In the genomic region with DNA sequence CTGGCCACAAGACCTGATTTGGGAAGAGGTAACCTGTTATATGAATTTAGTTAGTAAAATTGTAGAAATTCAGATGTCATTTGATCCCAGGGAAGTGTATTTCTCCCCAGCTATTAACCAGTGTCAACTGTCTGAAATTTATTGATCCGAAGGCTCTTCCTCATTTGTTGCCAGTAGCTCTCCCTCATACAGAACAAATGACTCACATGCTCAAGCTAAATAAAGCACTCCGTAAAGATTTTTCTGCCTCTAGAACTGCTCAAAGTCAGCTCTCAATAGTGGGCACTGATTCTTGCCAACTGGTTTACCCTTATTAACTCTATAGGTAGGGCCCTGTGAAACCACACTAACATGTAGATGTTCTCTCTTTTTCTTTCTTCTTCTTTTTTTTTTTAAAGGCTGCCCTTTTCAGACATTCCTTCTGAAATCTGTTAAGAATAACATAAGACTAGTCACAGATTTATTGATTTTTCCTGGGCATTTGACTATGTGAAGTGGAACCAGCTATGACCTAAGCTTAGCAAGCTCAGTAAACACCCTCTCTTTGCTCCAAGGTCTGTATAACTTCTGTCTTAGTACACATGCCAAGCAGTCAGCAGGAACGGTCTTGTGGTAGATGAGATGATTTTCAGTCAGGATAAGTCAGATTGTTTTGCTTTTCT, we compare ENCODE assay signal across 10 cellular contexts. TPM values are rescaled to one million over a fixed set of nuclear protein-coding genes. Genes with fewer than 3 reads are reported as not detected.
DNase-seq lines count a peak whose midpoint lies in the region; ATAC-seq and TF ChIP-seq lines count a peak whose summit lies in the region.
"Had no signal": no experiment of that assay in that cellular context is flagged by ENCODE, and none has a peak within 500 bp of the region (broad histone marks: within the 10 kb centered on the region; RNA-seq: fewer than 3 reads in every experiment).

No MANE protein-coding gene starts in this region.

- peak overlapping the region; percentile 48 for H2AFZ ChIP-seq in smooth muscle cell (ENCODE audit: low read depth)

- H3K4me1 ChIP-seq in RWPE2 (ENCODE audit: insufficient read depth, poor library complexity, severe bottlenecking) (peaks cover 26% of the 10 kb centered on the region), heart left ventricle (peaks cover 0 to 68% (median 48%) of the 10 kb centered on the region in 12 donors), smooth muscle cell (ENCODE audit: low read depth) (peaks cover 28% of the 10 kb centered on the region)

- H3K4me2 ChIP-seq in smooth muscle cell = peak overlapping the region; percentile 69

- peak; percentile 39 for DNase-seq in HT-29 (ENCODE audit: low spot score)
- no peak for DNase-seq in RWPE2 (ENCODE audit: low spot score)
- DNase-seq in heart left ventricle = no peak
- no peak for DNase-seq in smooth muscle cell (lab: John Stamatoyannopoulos, UW; ENCODE audit: unreplicated experiment)
- DNase-seq in OCI-M2 (lab: John Stamatoyannopoulos, UW; ENCODE audit: unreplicated experiment) = no peak
- DNase-seq: activated naive CD4-positive, alpha-beta T cell treated with anti-CD3 and anti-CD28 coated beads, Interleukin-2, amount 10 ng/mL, durations not matched to agents 7 days and 5 days; NCI-H1694 treated with DMSO at 0.1 percent for 48 hours had no signal

- WGBS in heart left ventricle, 4 donors = 35 to 49% (median 41%) methylated on average over 3 of the region's 3 CpGs
- 19% methylated on average over 3 of the region's 3 CpGs for whole genome bisulfite sequencing in smooth muscle cell (ENCODE audit: low lambda C conversion rate)

- H3K36me3 ChIP-seq in RWPE2 (ENCODE audit: low read depth) (no peaks in the 10 kb centered on the region), heart left ventricle (no peaks in the 10 kb centered on the region), smooth muscle cell (ENCODE audit: low read depth) (no peaks in the 10 kb centered on the region)

- H4K20me1 ChIP-seq in smooth muscle cell (ENCODE audit: low read depth) = no peaks in the 10 kb centered on the region

- H3K4me3 ChIP-seq in RWPE2 (ENCODE audit: severe bottlenecking) (no peak overlapping the region), heart left ventricle (no peak overlapping the region), smooth muscle cell (no peak overlapping the region)

- H3K27ac ChIP-seq in RWPE2 (ENCODE audit: poor library complexity, severe bottlenecking) (peak overlapping the region; percentile 72), heart left ventricle (peak overlapping the region; percentile 15 to 79 (median 62)), smooth muscle cell (ENCODE audit: low read depth) (peak overlapping the region; percentile 79)

- no peaks in the 10 kb centered on the region for H3K9me3 ChIP-seq in RWPE2 (ENCODE audit: severe bottlenecking)
- H3K9me3 ChIP-seq in heart left ventricle = peaks cover 0 to 11% (median 0%) of the 10 kb centered on the region in 12 donors
- H3K9me3 ChIP-seq in smooth muscle cell (replicated peaks; ENCODE audit: low read depth) = no peaks in the 10 kb centered on the region

- no peak overlapping the region for H3K9ac ChIP-seq in smooth muscle cell (ENCODE audit: low read depth)

- peaks cover 3% of the 10 kb centered on the region for H3K79me2 ChIP-seq in smooth muscle cell (ENCODE audit: low read depth)

- peak; percentile 64 for ATAC-seq in RWPE2 (ENCODE audit: low read depth)
- peak in 2 of 4 donors; percentile 45 to 56 for ATAC-seq in heart left ventricle
- no peak for ATAC-seq in GM18870 (IDR thresholded peaks at IDR 0.05; ENCODE audit: unreplicated experiment)
- ATAC-seq in GM21576 (IDR thresholded peaks at IDR 0.05; ENCODE audit: unreplicated experiment) = no peak
- no peak for ATAC-seq in GM19467 (IDR thresholded peaks at IDR 0.05; ENCODE audit: unreplicated experiment)

- intact Hi-C loops in heart left ventricle (cut with DNase I) = loop anchor here in 2 of 10 donors (5.0 kb wide), 2 partner anchors 36 to 41 kb away; no protein-coding TSS in a partner anchor

- TF ChIP-seq CTCF in RWPE2 (IDR thresholded peaks at IDR 0.05; ENCODE audit: poor library complexity, severe bottlenecking) (no peak), heart left ventricle (IDR thresholded peaks at IDR 0.05) (no peak), smooth muscle cell (IDR thresholded peaks at IDR 0.05; ENCODE audit: borderline replicate concordance, insufficient read depth, poor library complexity, severe bottlenecking) (no peak)

- H3K27me3 ChIP-seq in RWPE2 (ENCODE audit: insufficient read depth, poor library complexity, severe bottlenecking) (no peaks in the 10 kb centered on the region), heart left ventricle (no peaks in the 10 kb centered on the region), smooth muscle cell (ENCODE audit: low read depth) (no peaks in the 10 kb centered on the region)

- no peak for TF ChIP-seq POLR2A in heart left ventricle (IDR thresholded peaks at IDR 0.05)

- peaks cover 8% of the 10 kb centered on the region for H3F3A ChIP-seq in smooth muscle cell (ENCODE audit: low read depth)

RNA-seq across cellular contexts. Expression of gene RPA3, which starts 21.8 kb away (rescaled TPM):
- total RNA-seq in HT-29 (2014; rRNA removed; shearing (Covaris generic)) = 21.1 and 22.0 TPM in 2 replicates
- total RNA-seq in heart left ventricle (10 to 100 TPM; 19.4 to 30.9 (median 27.0) TPM), smooth muscle cell (27.6 and 37.2 TPM in 2 replicates)
- polyA plus RNA-seq in heart left ventricle (10 to 100 TPM; 21.1 to 21.4 TPM), smooth muscle cell (63.7 and 75.4 TPM in 2 replicates)

RNA-seq across cellular contexts. Expression of gene UMAD1, which starts 56.0 kb away (rescaled TPM):
- total RNA-seq in HT-29 (2014; rRNA removed; shearing (Covaris generic)) = 2.0 and 6.2 TPM in 2 replicates
- total RNA-seq in heart left ventricle (10 to 100 TPM; 10.1 to 19.7 (median 15.6) TPM), smooth muscle cell (23.0 and 24.3 TPM in 2 replicates)
- polyA plus RNA-seq in heart left ventricle (10 to 100 TPM in 1 of 2 donors, 1 to 10 TPM in 1; 3.5 to 12.0 TPM), smooth muscle cell (13.7 and 17.2 TPM in 2 replicates)
